ENCODE assay signal across 26 cellular contexts in genomic region chrX:13702390-13702789, GRCh38. TPM values are rescaled to one million over a fixed set of nuclear protein-coding genes. Genes with fewer than 3 reads are reported as not detected.
DNase-seq lines count a peak whose midpoint lies in the region; ATAC-seq and TF ChIP-seq lines count a peak whose summit lies in the region.
"Had no signal": no experiment of that assay in that cellular context is flagged by ENCODE, and none has a peak within 500 bp of the region (broad histone marks: within the 10 kb centered on the region; RNA-seq: fewer than 3 reads in every experiment).

No MANE protein-coding gene starts in this region.

- no peak overlapping the region for H2BK20ac ChIP-seq in H9 (ENCODE audit: low read depth, low read length, poor library complexity, severe bottlenecking)

- H3K23ac ChIP-seq in H9 (ENCODE audit: insufficient read length, low read depth, low read length) = no peak overlapping the region

- no CpG with 5 or more reads among the region's 3 CpGs for WGBS in H9 (ENCODE audit: extremely low coverage, insufficient read length, low lambda C conversion rate)

- no peaks in the 10 kb centered on the region for H3K9me3 ChIP-seq in H9 (ENCODE audit: control insufficient read depth, low read depth, low read length)
- H3K9me3 ChIP-seq: BLaER1, stomach, transverse colon had no signal

- no peaks in the 10 kb centered on the region for H3K27me3 ChIP-seq in H9 (ENCODE audit: insufficient read depth, low read length)
- H3K27me3 ChIP-seq: cardiac muscle cell, stomach, transverse colon had no signal

- no peak overlapping the region for H3K14ac ChIP-seq in H9 (ENCODE audit: insufficient read depth, low read length)

- no peak overlapping the region for H3K9ac ChIP-seq in H9 (ENCODE audit: extremely low read depth, insufficient read length, low read length)
- H3K9ac ChIP-seq: BLaER1, KMS-11 had no signal

- no peak overlapping the region for H2BK5ac ChIP-seq in H9 (ENCODE audit: insufficient read length, low read length)

- peak overlapping the region; percentile 65 for H3K27ac Mint-ChIP-seq in activated naive CD4-positive, alpha-beta T cell treated with anti-CD3 and anti-CD28 coated beads, Interleukin-2, amount 50 U/mL, for 24 hours
- peak overlapping the region; percentile 21 to 54 (median 53); a peak in 4 of 7 replicates for H3K27ac Mint-ChIP-seq in H9
- H3K27ac Mint-ChIP-seq in central memory CD8-positive, alpha-beta T cell (ENCODE audit: low read depth) = peak overlapping the region; percentile 47
- peak overlapping the region; percentile 85 for H3K27ac Mint-ChIP-seq in stimulated activated effector memory CD8-positive, alpha-beta T cell treated with anti-CD3 and anti-CD28 coated beads, Interleukin-12 subunit alpha, Interleukin-12 subunit beta, amount 100 ng/mL, for 72 hours
- H3K27ac Mint-ChIP-seq: T-helper 2 cell treated with Interferon-gamma antibody and Interleukin-4, amounts not matched to agents 5 μg/mL and 100 μg/mL, for 36 hours had no signal

- H3K79me1 ChIP-seq in H9 (ENCODE audit: insufficient read depth, low read depth, low read length, poor library complexity, severe bottlenecking) = peaks cover 4% of the 10 kb centered on the region

- H3K27ac ChIP-seq in H9 (ENCODE audit: insufficient read length, low read depth, low read length) = no peak overlapping the region
- H3K27ac ChIP-seq: BLaER1, cardiac muscle cell, KMS-11, RWPE1, SK-N-MC, stomach, transverse colon, WERI-Rb-1 had no signal

- H2AFZ ChIP-seq in H9 (ENCODE audit: low read length) = no peak overlapping the region

- H3K27me3 Mint-ChIP-seq in activated naive CD4-positive, alpha-beta T cell treated with anti-CD3 and anti-CD28 coated beads, Interleukin-2, amount 50 U/mL, for 24 hours = no peaks in the 10 kb centered on the region
- H3K27me3 Mint-ChIP-seq in H9 (ENCODE audit: low read depth) = no peaks in the 10 kb centered on the region; the same call in 1 of the 2 replicates
- H3K27me3 Mint-ChIP-seq in central memory CD8-positive, alpha-beta T cell = no peaks in the 10 kb centered on the region

- no peak overlapping the region for H3K4me2 ChIP-seq in H9 (ENCODE audit: insufficient read depth, insufficient read length, low read length)
- H3K4me2 ChIP-seq: BLaER1, KMS-11 had no signal

- peaks cover 3% of the 10 kb centered on the region for H3K36me3 Mint-ChIP-seq in activated naive CD4-positive, alpha-beta T cell treated with anti-CD3 and anti-CD28 coated beads, Interleukin-2, amount 50 U/mL, for 24 hours
- H3K36me3 Mint-ChIP-seq in H9 (ENCODE audit: insufficient read depth in 1 of 3, low read depth in 3 of 3) = peaks cover 0 to 12% (median 2%) of the 10 kb centered on the region in 3 experiments; a peak in 3 of 7 replicates
- H3K36me3 Mint-ChIP-seq in central memory CD8-positive, alpha-beta T cell (ENCODE audit: insufficient read depth) = peaks cover 19% of the 10 kb centered on the region
- peaks cover 55% of the 10 kb centered on the region for H3K36me3 Mint-ChIP-seq in stimulated activated effector memory CD8-positive, alpha-beta T cell treated with anti-CD3 and anti-CD28 coated beads, Interleukin-12 subunit alpha, Interleukin-12 subunit beta, amount 100 ng/mL, for 72 hours

- no peaks in the 10 kb centered on the region; the same call in 1 of the 2 replicates for H3K4me1 ChIP-seq in H9 (ENCODE audit: insufficient read depth, low read length)

- H4K5ac ChIP-seq in H9 (ENCODE audit: insufficient read length, low read depth, low read length) = no peak overlapping the region

- H4K8ac ChIP-seq in H9 (replicated peaks; ENCODE audit: insufficient read length, low read depth, low read length) = no peak overlapping the region

- no peak for DNase-seq in activated naive CD4-positive, alpha-beta T cell treated with Interleukin-2 at 50 U/mL for 16 hours
- DNase-seq in H9 (no peak), amniotic stem cell (lab: John Stamatoyannopoulos, UW) (no peak), HPDE6-E6E7 (ENCODE audit: extremely low spot score) (no peak), Ammon's horn (ENCODE audit: low spot score) (no peak)
- DNase-seq in central memory CD8-positive, alpha-beta T cell (ENCODE audit: low spot score in 2 of 2) = no peak
- no peak for DNase-seq in stimulated activated effector memory CD8-positive, alpha-beta T cell treated with anti-CD3 and anti-CD28 coated beads, Interleukin-12 subunit alpha, Interleukin-12 subunit beta, amount 100 ng/mL, for 72 hours (ENCODE audit: low spot score in 2 of 2)
- DNase-seq: activated CD4-positive, alpha-beta T cell treated with anti-CD3 and anti-CD28 coated beads, Interleukin-2, amount 50 U/mL, for 4 hours; amygdala; dermis blood vessel endothelial cell; DMS153; GDM1; NCI-H187; NCI-H748 treated with DMSO at 0.1 percent for 48 hours; retina; stimulated activated CD4-positive, alpha-beta T cell treated with anti-CD3 and anti-CD28 coated beads, Interleukin-2, amount 100 ng/mL, for 48 hours; stomach; transverse colon; WERI-Rb-1 had no signal

- H3K9me3 Mint-ChIP-seq in activated naive CD4-positive, alpha-beta T cell treated with anti-CD3 and anti-CD28 coated beads, Interleukin-2, amount 50 U/mL, for 24 hours = no peaks in the 10 kb centered on the region
- H3K9me3 Mint-ChIP-seq in H9 = peaks cover 25 to 30% of the 10 kb centered on the region in 2 experiments
- no peaks in the 10 kb centered on the region for H3K9me3 Mint-ChIP-seq in central memory CD8-positive, alpha-beta T cell
- no peaks in the 10 kb centered on the region for H3K9me3 Mint-ChIP-seq in stimulated activated effector memory CD8-positive, alpha-beta T cell treated with anti-CD3 and anti-CD28 coated beads, Interleukin-12 subunit alpha, Interleukin-12 subunit beta, amount 100 ng/mL, for 72 hours
- H3K9me3 Mint-ChIP-seq: T-helper 2 cell treated with Interferon-gamma antibody and Interleukin-4, amounts not matched to agents 5 μg/mL and 100 μg/mL, for 36 hours had no signal

- H3K4ac ChIP-seq in H9 (ENCODE audit: low read depth, low read length) = no peak overlapping the region

- no peak for ATAC-seq in central memory CD8-positive, alpha-beta T cell (replicated peaks; ENCODE audit: extremely low read depth, poor library complexity, severe bottlenecking)
- ATAC-seq in stimulated activated effector memory CD8-positive, alpha-beta T cell treated with anti-CD3 and anti-CD28 coated beads, Interleukin-12 subunit alpha, Interleukin-12 subunit beta, amount 100 ng/mL, for 72 hours = no peak

- H3K4me3 Mint-ChIP-seq in activated naive CD4-positive, alpha-beta T cell treated with anti-CD3 and anti-CD28 coated beads, Interleukin-2, amount 50 U/mL, for 24 hours = no peak overlapping the region
- no peak overlapping the region for H3K4me3 Mint-ChIP-seq in H9
- peak overlapping the region; percentile 62 for H3K4me3 Mint-ChIP-seq in central memory CD8-positive, alpha-beta T cell
- H3K4me3 Mint-ChIP-seq in stimulated activated effector memory CD8-positive, alpha-beta T cell treated with anti-CD3 and anti-CD28 coated beads, Interleukin-12 subunit alpha, Interleukin-12 subunit beta, amount 100 ng/mL, for 72 hours = no peak overlapping the region
- H3K4me3 Mint-ChIP-seq: T-helper 2 cell treated with Interferon-gamma antibody and Interleukin-4, amounts not matched to agents 5 μg/mL and 100 μg/mL, for 36 hours had no signal

- no peak overlapping the region for H3T11ph ChIP-seq in H9 (ENCODE audit: low read length)

- no peak overlapping the region for H2AK5ac ChIP-seq in H9 (ENCODE audit: insufficient read length, low read length)

- H3K18ac ChIP-seq in H9 (ENCODE audit: insufficient read length, low read depth, low read length) = no peak overlapping the region

- H3K4me1 Mint-ChIP-seq in activated naive CD4-positive, alpha-beta T cell treated with anti-CD3 and anti-CD28 coated beads, Interleukin-2, amount 50 U/mL, for 24 hours = peaks cover 56% of the 10 kb centered on the region
- H3K4me1 Mint-ChIP-seq in H9 = peaks cover 16 to 18% of the 10 kb centered on the region in 2 experiments
- peaks cover 47% of the 10 kb centered on the region for H3K4me1 Mint-ChIP-seq in central memory CD8-positive, alpha-beta T cell
- peaks cover 53% of the 10 kb centered on the region for H3K4me1 Mint-ChIP-seq in stimulated activated effector memory CD8-positive, alpha-beta T cell treated with anti-CD3 and anti-CD28 coated beads, Interleukin-12 subunit alpha, Interleukin-12 subunit beta, amount 100 ng/mL, for 72 hours

- H2BK15ac ChIP-seq in H9 (ENCODE audit: low read depth, low read length) = no peak overlapping the region

- H3K56ac ChIP-seq in H9 (ENCODE audit: insufficient read length, low read depth, low read length) = no peak overlapping the region

- no peak overlapping the region for H2BK12ac ChIP-seq in H9 (ENCODE audit: insufficient read length, low read depth, low read length)

- no peak overlapping the region for H4K91ac ChIP-seq in H9 (ENCODE audit: insufficient read length, low read depth, low read length)

- no peak for TF ChIP-seq CTCF in H9 (conservative IDR thresholded peaks at IDR 0.05)

- no peaks in the 10 kb centered on the region for H4K20me1 ChIP-seq in H9 (ENCODE audit: control insufficient read depth, insufficient read depth, insufficient read length)

- no peaks in the 10 kb centered on the region for H3K23me2 ChIP-seq in H9 (ENCODE audit: insufficient read length, low read depth, low read length, poor library complexity, severe bottlenecking)

- H2BK120ac ChIP-seq in H9 (ENCODE audit: low read depth, low read length, poor library complexity, severe bottlenecking) = no peak overlapping the region

- peaks cover 14% of the 10 kb centered on the region for H3K79me2 ChIP-seq in H9 (ENCODE audit: insufficient read depth, low read length)

RNA-seq across cellular contexts. Expression of gene RAB9A, which starts 13.5 kb away (rescaled TPM):
- total RNA-seq in H9 (2021) = 20.9 and 21.3 TPM in 2 replicates

RNA-seq across cellular contexts. Expression of gene TRAPPC2, which starts 32.0 kb away (rescaled TPM):
- 13.3 and 14.6 TPM in 2 replicates for total RNA-seq in H9 (2021)

RNA-seq across cellular contexts. Expression of gene OFD1, which starts 32.2 kb away (rescaled TPM):
- total RNA-seq in H9 (2021) = 36.0 and 36.6 TPM in 2 replicates

RNA-seq across cellular contexts. Expression of gene TCEANC, which starts 49.4 kb away (rescaled TPM):
- total RNA-seq in H9 (2021) = 2.7 and 3.1 TPM in 2 replicates
